In genomic region chr7:149003018-149003417, GRCh38 we compare ENCODE assay signal across 23 cellular contexts.
"Had no signal": no experiment of that assay in that cellular context is flagged by ENCODE, and none has a peak within 500 bp of the region (broad histone marks: within the 10 kb centered on the region; RNA-seq: fewer than 3 reads in every experiment).

No MANE protein-coding gene starts in this region.

- H3K9me3 ChIP-seq: colonic mucosa, esophagus squamous epithelium, neutrophil, prostate gland, suprapubic skin, transverse colon, upper lobe of right lung, uterus had no signal

- H3K27ac Mint-ChIP-seq: dendritic cell treated with granulocyte-macrophage colony-stimulating factor and Interleukin-4, amounts not matched to agents 40 ng/mL and 50 ng/mL, for 4 days; memory B cell; stimulated activated naive CD8-positive, alpha-beta T cell treated with anti-CD3 and anti-CD28 coated beads, Interleukin-15, amount 100 ng/mL, for 72 hours had no signal

- H2AFZ ChIP-seq: parathyroid adenoma had no signal

- H3K9me3 Mint-ChIP-seq: dendritic cell treated with granulocyte-macrophage colony-stimulating factor and Interleukin-4, amounts not matched to agents 40 ng/mL and 50 ng/mL, for 4 days; memory B cell; natural killer cell; stimulated activated naive CD8-positive, alpha-beta T cell treated with anti-CD3 and anti-CD28 coated beads, Interleukin-15, amount 100 ng/mL, for 72 hours had no signal

- H3K4me3 Mint-ChIP-seq: dendritic cell treated with granulocyte-macrophage colony-stimulating factor and Interleukin-4, amounts not matched to agents 40 ng/mL and 50 ng/mL, for 4 days; memory B cell; natural killer cell; stimulated activated naive CD8-positive, alpha-beta T cell treated with anti-CD3 and anti-CD28 coated beads, Interleukin-15, amount 100 ng/mL, for 72 hours had no signal

- H3K27me3 ChIP-seq: colonic mucosa, esophagus squamous epithelium, neutrophil, suprapubic skin, transverse colon, upper lobe of right lung, uterus had no signal

- H3K4me3 ChIP-seq: colonic mucosa, esophagus squamous epithelium, lung, prostate gland, skin epidermis, suprapubic skin, transverse colon, upper lobe of right lung, uterus had no signal

- H3K27ac ChIP-seq: colonic mucosa, esophagus squamous epithelium, neutrophil, parathyroid adenoma, prostate gland, skin epidermis, suprapubic skin, transverse colon, upper lobe of right lung, uterus had no signal

- H3K4me1 ChIP-seq: colonic mucosa, parathyroid adenoma, prostate gland, suprapubic skin, transverse colon, upper lobe of right lung, uterus had no signal

- ATAC-seq: left ventricle myocardium superior; natural killer cell; right cardiac atrium; stimulated activated naive CD8-positive, alpha-beta T cell treated with anti-CD3 and anti-CD28 coated beads, Interleukin-15, amount 100 ng/mL, for 72 hours; upper lobe of right lung had no signal

- H3K27me3 Mint-ChIP-seq: dendritic cell treated with granulocyte-macrophage colony-stimulating factor and Interleukin-4, amounts not matched to agents 40 ng/mL and 50 ng/mL, for 4 days; memory B cell; stimulated activated naive CD8-positive, alpha-beta T cell treated with anti-CD3 and anti-CD28 coated beads, Interleukin-15, amount 100 ng/mL, for 72 hours had no signal

- DNase-seq: colonic mucosa; effector CD8-positive, alpha-beta T cell; erythroblast; esophagus squamous epithelium; left ventricle myocardium superior; natural killer cell; right cardiac atrium; stimulated activated CD4-positive, alpha-beta T cell treated with anti-CD3 and anti-CD28 coated beads, Interleukin-15, amount 100 ng/mL, for 24 hours; stimulated activated CD4-positive, alpha-beta T cell treated with anti-CD3 and anti-CD28 coated beads, Interleukin-4, amount 100 ng/mL, for 1 hour; stimulated activated CD8-positive, alpha-beta memory T cell treated with anti-CD3 and anti-CD28 coated beads, Interleukin-4, amount 100 ng/mL, for 48 hours; stimulated activated naive CD4-positive, alpha-beta T cell; stimulated activated naive CD8-positive, alpha-beta T cell treated with anti-CD3 and anti-CD28 coated beads, Interleukin-15, amount 100 ng/mL, for 72 hours; transverse colon; upper lobe of right lung; uterus had no signal

- H3K79me2 ChIP-seq: parathyroid adenoma had no signal

- H3K36me3 ChIP-seq: uterus had no signal
